Comparison of ENCODE assay signal across 29 cellular contexts in genomic region chr3:115577000-115577399, GRCh38. TPM values are rescaled to one million over a fixed set of nuclear protein-coding genes. Genes with fewer than 3 reads are reported as not detected.
"Had no signal": no experiment of that assay in that cellular context is flagged by ENCODE, and none has a peak within 500 bp of the region (broad histone marks: within the 10 kb centered on the region; RNA-seq: fewer than 3 reads in every experiment).

No MANE protein-coding gene starts in this region.

- ATAC-seq: naive thymus-derived CD8-positive, alpha-beta T cell; natural killer cell treated with Interleukin-12 subunit alpha and Interleukin-12 subunit beta and Interleukin-15 and Interleukin-18, amount 100 ng/mL, for 72 hours; psoas muscle; right cardiac atrium; right lobe of liver; stimulated activated naive B cell treated with anti-CD40 and anti-IgM and Interleukin-4, amounts not matched to agents 10 μg/mL and 1 μg/mL and 100 μg/mL, for 72 hours had no signal

- H3K27ac Mint-ChIP-seq: naive thymus-derived CD8-positive, alpha-beta T cell; natural killer cell treated with Interleukin-12 subunit alpha and Interleukin-12 subunit beta and Interleukin-15 and Interleukin-18, amount 100 ng/mL, for 72 hours; nephron progenitor cell; progenitor cell of endocrine pancreas; stimulated activated naive B cell treated with anti-CD40 and anti-IgM and Interleukin-4, amounts not matched to agents 10 μg/mL and 1 μg/mL and 100 μg/mL, for 72 hours; stimulated activated naive CD8-positive, alpha-beta T cell treated with anti-CD3 and anti-CD28 coated beads, Interleukin-15, Interleukin-2, amounts not matched to agents 100 ng/mL and 50 ng/mL, for 24 hours had no signal

- DNase-seq: naive thymus-derived CD8-positive, alpha-beta T cell; nephron progenitor cell; nucleus accumbens; ovary; psoas muscle; right cardiac atrium; right lobe of liver; sigmoid colon; small intestine; stimulated activated CD4-positive, alpha-beta T cell treated with anti-CD3 and anti-CD28 coated beads, Interleukin-15, amount 100 ng/mL, for 24 hours; stimulated activated CD4-positive, alpha-beta T cell treated with anti-CD3 and anti-CD28 coated beads, Interleukin-2, amount 100 ng/mL, for 24 hours; stimulated activated CD4-positive, alpha-beta T cell treated with anti-CD3 and anti-CD28 coated beads, Interleukin-2, amount 100 ng/mL, for 48 hours; stimulated activated CD4-positive, alpha-beta T cell treated with anti-CD3 and anti-CD28 coated beads, Interleukin-4, amount 100 ng/mL, for 24 hours; stimulated activated naive B cell treated with anti-CD40 and anti-IgM and Interleukin-4, amounts not matched to agents 10 μg/mL and 1 μg/mL and 100 μg/mL, for 72 hours; stimulated activated naive CD4-positive, alpha-beta T cell treated with Interleukin-2 at 50 U/mL for 16 hours; stomach; thyroid gland; upper lobe of left lung had no signal

- H3K27ac ChIP-seq: neutrophil, ovary, parathyroid adenoma, psoas muscle, right lobe of liver, sigmoid colon, stomach, thoracic aorta, thyroid gland, tibial nerve, upper lobe of left lung, vagina had no signal

- H3K4me1 ChIP-seq: parathyroid adenoma, psoas muscle, right lobe of liver, sigmoid colon, stomach, thyroid gland, upper lobe of left lung, vagina had no signal

- H3K36me3 Mint-ChIP-seq: naive thymus-derived CD8-positive, alpha-beta T cell; natural killer cell treated with Interleukin-12 subunit alpha and Interleukin-12 subunit beta and Interleukin-15 and Interleukin-18, amount 100 ng/mL, for 72 hours; stimulated activated naive B cell treated with anti-CD40 and anti-IgM and Interleukin-4, amounts not matched to agents 10 μg/mL and 1 μg/mL and 100 μg/mL, for 72 hours had no signal

- H3K4me3 ChIP-seq: ovary, psoas muscle, right lobe of liver, sigmoid colon, stomach, thoracic aorta, thyroid gland, tibial nerve, upper lobe of left lung, vagina had no signal

- H3K9me3 Mint-ChIP-seq: naive thymus-derived CD8-positive, alpha-beta T cell; natural killer cell treated with Interleukin-12 subunit alpha and Interleukin-12 subunit beta and Interleukin-15 and Interleukin-18, amount 100 ng/mL, for 72 hours; nephron progenitor cell; stimulated activated naive CD8-positive, alpha-beta T cell treated with anti-CD3 and anti-CD28 coated beads, Interleukin-15, Interleukin-2, amounts not matched to agents 100 ng/mL and 50 ng/mL, for 24 hours had no signal

- H3K36me3 ChIP-seq: neutrophil, ovary, right lobe of liver, sigmoid colon, stomach, thoracic aorta, thyroid gland, tibial nerve, upper lobe of left lung, vagina had no signal

- H3K4me1 Mint-ChIP-seq: naive thymus-derived CD8-positive, alpha-beta T cell; stimulated activated naive B cell treated with anti-CD40 and anti-IgM and Interleukin-4, amounts not matched to agents 10 μg/mL and 1 μg/mL and 100 μg/mL, for 72 hours had no signal

- H3K27me3 Mint-ChIP-seq: progenitor cell of endocrine pancreas had no signal

- H3K9ac ChIP-seq: parathyroid adenoma had no signal

- H3K4me3 Mint-ChIP-seq: naive thymus-derived CD8-positive, alpha-beta T cell; natural killer cell treated with Interleukin-12 subunit alpha and Interleukin-12 subunit beta and Interleukin-15 and Interleukin-18, amount 100 ng/mL, for 72 hours; nephron progenitor cell; neural crest cell; stimulated activated naive B cell treated with anti-CD40 and anti-IgM and Interleukin-4, amounts not matched to agents 10 μg/mL and 1 μg/mL and 100 μg/mL, for 72 hours; stimulated activated naive CD8-positive, alpha-beta T cell treated with anti-CD3 and anti-CD28 coated beads, Interleukin-15, Interleukin-2, amounts not matched to agents 100 ng/mL and 50 ng/mL, for 24 hours had no signal

- H3K27me3 ChIP-seq: neutrophil, ovary, right lobe of liver, sigmoid colon, stomach, thyroid gland, tibial nerve, upper lobe of left lung, vagina had no signal

- H3K79me2 ChIP-seq: parathyroid adenoma had no signal

RNA-seq across cellular contexts. Expression of gene GAP43, which starts 46.3 kb away (rescaled TPM):
- total RNA-seq: naive thymus-derived CD8-positive, alpha-beta T cell; renal cortical epithelial cell; right lobe of liver; thyroid gland; ureter had no signal
- polyA plus RNA-seq: naive thymus-derived CD8-positive, alpha-beta T cell had no signal
